ENCODE assay signal across 11 cellular contexts in the genomic region with DNA sequence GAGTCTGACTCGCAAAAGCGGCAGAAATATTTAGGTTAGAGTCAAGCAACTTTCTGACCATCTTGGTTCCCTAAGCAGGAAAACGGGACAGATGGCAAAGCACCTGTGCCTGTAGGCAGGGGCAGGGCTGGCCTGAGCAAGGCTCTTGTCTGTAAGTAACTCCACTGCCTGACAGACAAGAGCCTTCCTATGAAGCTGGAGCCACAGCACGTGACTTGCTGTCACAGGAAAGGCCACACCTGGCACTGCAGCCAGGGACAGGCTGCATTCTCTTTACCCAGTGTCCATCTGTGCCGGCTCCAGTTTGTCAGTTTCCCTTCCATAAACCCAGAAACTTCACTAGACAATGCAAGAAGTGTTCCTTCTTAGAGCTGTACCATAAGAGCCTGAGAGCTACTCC.
DNase-seq lines count a peak whose midpoint lies in the region; ATAC-seq and TF ChIP-seq lines count a peak whose summit lies in the region.
"Had no signal": no experiment of that assay in that cellular context is flagged by ENCODE, and none has a peak within 500 bp of the region (broad histone marks: within the 10 kb centered on the region; RNA-seq: fewer than 3 reads in every experiment).

No MANE protein-coding gene starts in this region.

- H3K4me1 ChIP-seq in mesenchymal stem cell (ENCODE audit: control insufficient read depth, insufficient read depth, low read depth, low read length), result peaks cover 3% of the 10 kb centered on the region
- H3K4me1 ChIP-seq: parathyroid adenoma had no signal

- in situ Hi-C loops in G401 (cut with HindIII; ENCODE audit: low sequenced_read_pairs), result no loop called here

- no peaks in the 10 kb centered on the region for H3K4me1 Mint-ChIP-seq in nephron

- no peak for ATAC-seq in GM21619 (IDR thresholded peaks at IDR 0.05; ENCODE audit: unreplicated experiment)

- no peaks in the 10 kb centered on the region for H3K9me3 ChIP-seq in mesenchymal stem cell (ENCODE audit: control insufficient read depth, low read length)
- H3K9me3 ChIP-seq: transverse colon had no signal

- no peak overlapping the region for H3K14ac ChIP-seq in mesenchymal stem cell (ENCODE audit: low read length in 2 of 2)

- H3K9me3 Mint-ChIP-seq in nephron, result no peaks in the 10 kb centered on the region

- H2BK5ac ChIP-seq in mesenchymal stem cell (ENCODE audit: low read depth, low read length, poor library complexity, severe bottlenecking), result no peak overlapping the region

- TF ChIP-seq CTCF in dorsolateral prefrontal cortex (IDR thresholded peaks at IDR 0.05 in 54 of 56, conservative IDR thresholded peaks at IDR 0.05 in 2 of 56; ENCODE audit: low read depth in 1 of 56, partially characterized antibody in 56 of 56) (no peak), nephron (IDR thresholded peaks at IDR 0.05; ENCODE audit: unreplicated experiment in 3 of 3) (no peak)

- peak overlapping the region; percentile 13 to 69 (median 33) for H3K27ac Mint-ChIP-seq in nephron

- no peaks in the 10 kb centered on the region for H3K27me3 Mint-ChIP-seq in nephron (ENCODE audit: low read depth)

- peaks cover 31 to 63% of the 10 kb centered on the region in 2 experiments for H3K36me3 ChIP-seq in mesenchymal stem cell (ENCODE audit: control insufficient read depth in 1 of 2, insufficient read depth in 2 of 2, low read depth in 1 of 2, low read length in 2 of 2)

- no peak overlapping the region for H2BK12ac ChIP-seq in mesenchymal stem cell (ENCODE audit: low read length in 2 of 2)

- H2BK15ac ChIP-seq in mesenchymal stem cell (ENCODE audit: low read depth, poor library complexity, severe bottlenecking), result no peak overlapping the region

- H3K36me3 Mint-ChIP-seq in nephron (ENCODE audit: low read depth), result peaks cover 45% of the 10 kb centered on the region

- 91% methylated on average over 5 of the region's 5 CpGs for WGBS in mesenchymal stem cell

- no peak overlapping the region for H3K4me2 ChIP-seq in mesenchymal stem cell (ENCODE audit: low read length, poor library complexity, severe bottlenecking)
- H3K4me2 ChIP-seq: PC-9 had no signal

- no peak overlapping the region for H4K8ac ChIP-seq in mesenchymal stem cell (ENCODE audit: low read length)

- no peak overlapping the region for H4K91ac ChIP-seq in mesenchymal stem cell (ENCODE audit: low read length)

- peak; percentile 86 for DNase-seq in G401 (ENCODE audit: low spot score)
- DNase-seq in NCI-H524 (lab: John Stamatoyannopoulos, UW), result peak; percentile 59 to 86
- DNase-seq in dorsolateral prefrontal cortex, result peak in 1 of 10 donors; percentile 64
- no peak for DNase-seq in GM03348 (ENCODE audit: low spot score)
- no peak for DNase-seq in A172 (ENCODE audit: low spot score)
- no peak for DNase-seq in mesenchymal stem cell
- DNase-seq: PC-9, transverse colon had no signal

- no peak overlapping the region for H2BK120ac ChIP-seq in mesenchymal stem cell (ENCODE audit: low read depth, low read length)

- H3K4me3 ChIP-seq in dorsolateral prefrontal cortex (no peak overlapping the region), mesenchymal stem cell (ENCODE audit: insufficient read depth in 1 of 2, low read depth in 1 of 2, low read length in 2 of 2) (no peak overlapping the region)
- H3K4me3 ChIP-seq: PC-9, transverse colon had no signal

- H2AK5ac ChIP-seq in mesenchymal stem cell (ENCODE audit: low read length, severe bottlenecking), result no peak overlapping the region

- H2AFZ ChIP-seq in mesenchymal stem cell (ENCODE audit: low read depth, low read length), result no peak overlapping the region
- H2AFZ ChIP-seq: parathyroid adenoma, PC-9 had no signal

- H3K27ac ChIP-seq in dorsolateral prefrontal cortex, result peak overlapping the region in 50 of 59 donors; percentile 1 to 84 (median 66)
- H3K27ac ChIP-seq in mesenchymal stem cell (ENCODE audit: low read length, poor library complexity, severe bottlenecking), result no peak overlapping the region
- H3K27ac ChIP-seq: PC-9 had no signal

- no peak overlapping the region for H3K23ac ChIP-seq in mesenchymal stem cell (ENCODE audit: low read length in 2 of 2)

- H3K9ac ChIP-seq in mesenchymal stem cell (ENCODE audit: low read length), result no peak overlapping the region
- H3K9ac ChIP-seq: parathyroid adenoma had no signal

- intact Hi-C loops in dorsolateral prefrontal cortex (cut with DNase I), result no loop called here

- H3K4ac ChIP-seq in mesenchymal stem cell (ENCODE audit: low read depth in 1 of 2, low read length in 2 of 2), result no peak overlapping the region

- H3K27me3 ChIP-seq in dorsolateral prefrontal cortex, result no peaks in the 10 kb centered on the region
- H3K27me3 ChIP-seq in mesenchymal stem cell (ENCODE audit: control insufficient read depth in 1 of 2, insufficient read depth in 1 of 2, low read length in 2 of 2), result no peaks in the 10 kb centered on the region
- H3K27me3 ChIP-seq: transverse colon had no signal

- peaks cover 13% of the 10 kb centered on the region for H3K79me1 ChIP-seq in mesenchymal stem cell (replicated peaks; ENCODE audit: low read length, poor library complexity, severe bottlenecking)

- no peak overlapping the region for H3K4me3 Mint-ChIP-seq in nephron

- H3K18ac ChIP-seq in mesenchymal stem cell (ENCODE audit: low read depth in 1 of 2, low read length in 2 of 2), result no peak overlapping the region

Comparison
In these comparisons a context has a peak if more than half of its experiments do, and no peak if none do; other contexts are left out.
1. DNase-seq: peak in G401 (single experiment) and NCI-H524 (2 of 2); none in GM03348 (single experiment), A172 (single experiment) and mesenchymal stem cell (single experiment).